3 cellular contexts compared by ENCODE assay signal in the genomic region with DNA sequence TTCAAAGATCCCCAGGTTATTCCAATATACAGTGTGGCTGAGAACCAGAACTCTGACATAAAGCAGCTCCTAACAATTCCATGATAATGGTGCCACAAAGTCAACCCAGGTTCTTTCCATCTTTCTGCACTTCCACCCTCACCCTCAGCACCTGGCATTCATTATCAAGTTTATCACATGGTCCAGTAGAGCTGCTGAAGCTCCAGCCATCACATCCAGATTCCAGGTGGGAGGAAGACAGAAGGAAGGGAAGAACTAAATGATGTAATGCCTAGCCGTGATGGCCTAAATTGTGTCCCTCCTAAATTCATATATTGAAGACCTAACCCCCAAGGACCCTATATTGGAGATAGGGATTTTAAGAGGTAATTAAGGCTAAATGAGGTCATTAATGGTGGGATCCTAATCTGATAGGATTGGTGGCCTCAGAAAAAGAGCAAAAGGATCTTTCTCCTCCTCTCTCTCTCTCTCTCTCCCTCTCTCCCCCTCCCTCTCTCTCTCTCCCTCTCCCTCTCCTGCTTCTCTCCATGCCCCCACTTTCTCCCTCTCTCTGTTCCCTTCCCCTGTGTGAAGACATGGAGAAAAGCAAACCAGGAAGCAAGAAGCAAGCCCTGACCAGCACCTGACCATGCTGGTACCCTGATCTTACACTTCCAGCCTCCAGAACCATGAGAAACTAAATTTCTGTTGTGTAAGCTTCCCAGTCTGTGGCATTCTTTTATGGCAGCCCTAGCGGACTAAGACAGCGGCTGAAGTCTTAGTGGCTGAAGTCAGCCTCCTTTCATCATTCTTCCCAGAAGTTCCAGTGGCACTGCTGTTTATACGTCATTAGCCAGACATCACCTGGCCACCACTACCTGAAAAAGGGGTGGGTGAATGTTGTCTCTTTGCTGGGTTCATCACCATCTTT.
A peak's percentile ranks its signal among the peaks of the same experiment; 100 is the strongest.
TF ChIP-seq lines count a peak whose summit lies in the region.

No MANE protein-coding gene starts in this region.

TF ChIP-seq in SK-N-SH, 30 proteins besides CTCF, POLR2A, EP300 and RAD21:
- TF ChIP-seq RXRA (IDR thresholded peaks at IDR 0.05; ENCODE audit: borderline replicate concordance, low read depth) (no peak), RCOR1 (IDR thresholded peaks at IDR 0.05; ENCODE audit: low read length) (0 out of 2 replicates have a peak, but pooled peaks have one; percentile 42)

TF ChIP-seq in SK-N-SH treated with all-trans-retinoic acid at 6 μM for 48 hours, 23 proteins besides CTCF, POLR2A, EP300 and RAD21:
- TF ChIP-seq ZFP3 (CRISPR knock-in tag; IDR thresholded peaks at IDR 0.05) = no peak
- no peak for TF ChIP-seq OSR1 (CRISPR knock-in tag; IDR thresholded peaks at IDR 0.05)
- TF ChIP-seq SNAI2 (CRISPR knock-in tag; IDR thresholded peaks at IDR 0.05) = no peak
- TF ChIP-seq, protein P1, sequence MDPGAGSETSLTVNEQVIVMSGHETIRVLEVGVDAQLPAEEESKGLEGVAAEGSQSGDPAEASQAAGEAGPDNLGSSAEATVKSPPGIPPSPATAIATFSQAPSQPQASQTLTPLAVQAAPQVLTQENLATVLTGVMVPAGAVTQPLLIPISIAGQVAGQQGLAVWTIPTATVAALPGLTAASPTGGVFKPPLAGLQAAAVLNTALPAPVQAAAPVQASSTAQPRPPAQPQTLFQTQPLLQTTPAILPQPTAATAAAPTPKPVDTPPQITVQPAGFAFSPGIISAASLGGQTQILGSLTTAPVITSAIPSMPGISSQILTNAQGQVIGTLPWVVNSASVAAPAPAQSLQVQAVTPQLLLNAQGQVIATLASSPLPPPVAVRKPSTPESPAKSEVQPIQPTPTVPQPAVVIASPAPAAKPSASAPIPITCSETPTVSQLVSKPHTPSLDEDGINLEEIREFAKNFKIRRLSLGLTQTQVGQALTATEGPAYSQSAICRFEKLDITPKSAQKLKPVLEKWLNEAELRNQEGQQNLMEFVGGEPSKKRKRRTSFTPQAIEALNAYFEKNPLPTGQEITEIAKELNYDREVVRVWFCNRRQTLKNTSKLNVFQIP (CRISPR knock-in tag; IDR thresholded peaks at IDR 0.05; ENCODE audit: borderline replicate concordance, low read depth) = no peak
- TF ChIP-seq BACH2 (CRISPR knock-in tag; IDR thresholded peaks at IDR 0.05; ENCODE audit: borderline replicate concordance) = no peak
- no peak for TF ChIP-seq ARNTL (CRISPR knock-in tag; IDR thresholded peaks at IDR 0.05; ENCODE audit: borderline replicate concordance, low read depth)
- TF ChIP-seq RARB (CRISPR knock-in tag; IDR thresholded peaks at IDR 0.05) = no peak
- TF ChIP-seq TCF4 (CRISPR knock-in tag; IDR thresholded peaks at IDR 0.05; ENCODE audit: borderline replicate concordance) = no peak
- no peak for TF ChIP-seq ZNF8 (CRISPR knock-in tag; IDR thresholded peaks at IDR 0.05)
- TF ChIP-seq, protein P2, sequence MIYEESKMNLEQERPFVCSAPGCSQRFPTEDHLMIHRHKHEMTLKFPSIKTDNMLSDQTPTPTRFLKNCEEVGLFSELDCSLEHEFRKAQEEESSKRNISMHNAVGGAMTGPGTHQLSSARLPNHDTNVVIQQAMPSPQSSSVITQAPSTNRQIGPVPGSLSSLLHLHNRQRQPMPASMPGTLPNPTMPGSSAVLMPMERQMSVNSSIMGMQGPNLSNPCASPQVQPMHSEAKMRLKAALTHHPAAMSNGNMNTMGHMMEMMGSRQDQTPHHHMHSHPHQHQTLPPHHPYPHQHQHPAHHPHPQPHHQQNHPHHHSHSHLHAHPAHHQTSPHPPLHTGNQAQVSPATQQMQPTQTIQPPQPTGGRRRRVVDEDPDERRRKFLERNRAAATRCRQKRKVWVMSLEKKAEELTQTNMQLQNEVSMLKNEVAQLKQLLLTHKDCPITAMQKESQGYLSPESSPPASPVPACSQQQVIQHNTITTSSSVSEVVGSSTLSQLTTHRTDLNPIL (CRISPR knock-in tag; IDR thresholded peaks at IDR 0.05; ENCODE audit: low read depth) = no peak
- no peak for TF ChIP-seq ZNF565 (CRISPR knock-in tag; conservative IDR thresholded peaks at IDR 0.05; ENCODE audit: low read depth)
- no peak for TF ChIP-seq ISL1 (CRISPR knock-in tag; IDR thresholded peaks at IDR 0.05)
- no peak for TF ChIP-seq ZC3H10 (CRISPR knock-in tag; IDR thresholded peaks at IDR 0.05)
- TF ChIP-seq, protein P3, sequence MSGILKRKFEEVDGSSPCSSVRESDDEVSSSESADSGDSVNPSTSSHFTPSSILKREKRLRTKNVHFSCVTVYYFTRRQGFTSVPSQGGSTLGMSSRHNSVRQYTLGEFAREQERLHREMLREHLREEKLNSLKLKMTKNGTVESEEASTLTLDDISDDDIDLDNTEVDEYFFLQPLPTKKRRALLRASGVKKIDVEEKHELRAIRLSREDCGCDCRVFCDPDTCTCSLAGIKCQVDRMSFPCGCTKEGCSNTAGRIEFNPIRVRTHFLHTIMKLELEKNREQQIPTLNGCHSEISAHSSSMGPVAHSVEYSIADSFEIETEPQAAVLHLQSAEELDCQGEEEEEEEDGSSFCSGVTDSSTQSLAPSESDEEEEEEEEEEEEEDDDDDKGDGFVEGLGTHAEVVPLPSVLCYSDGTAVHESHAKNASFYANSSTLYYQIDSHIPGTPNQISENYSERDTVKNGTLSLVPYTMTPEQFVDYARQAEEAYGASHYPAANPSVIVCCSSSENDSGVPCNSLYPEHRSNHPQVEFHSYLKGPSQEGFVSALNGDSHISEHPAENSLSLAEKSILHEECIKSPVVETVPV (CRISPR knock-in tag; IDR thresholded peaks at IDR 0.05) = no peak

TF ChIP-seq in H1, 55 proteins besides CTCF, POLR2A, EP300 and RAD21:
- TF ChIP-seq TEAD4 (IDR thresholded peaks at IDR 0.05; ENCODE audit: low read depth, low read length) (no peak), KDM1A (IDR thresholded peaks at IDR 0.05; ENCODE audit: borderline replicate concordance, low read length) (peak; percentile 73; the same call in 1 of the 2 replicates)
